8 cellular contexts compared by ENCODE assay signal in the genomic region with DNA sequence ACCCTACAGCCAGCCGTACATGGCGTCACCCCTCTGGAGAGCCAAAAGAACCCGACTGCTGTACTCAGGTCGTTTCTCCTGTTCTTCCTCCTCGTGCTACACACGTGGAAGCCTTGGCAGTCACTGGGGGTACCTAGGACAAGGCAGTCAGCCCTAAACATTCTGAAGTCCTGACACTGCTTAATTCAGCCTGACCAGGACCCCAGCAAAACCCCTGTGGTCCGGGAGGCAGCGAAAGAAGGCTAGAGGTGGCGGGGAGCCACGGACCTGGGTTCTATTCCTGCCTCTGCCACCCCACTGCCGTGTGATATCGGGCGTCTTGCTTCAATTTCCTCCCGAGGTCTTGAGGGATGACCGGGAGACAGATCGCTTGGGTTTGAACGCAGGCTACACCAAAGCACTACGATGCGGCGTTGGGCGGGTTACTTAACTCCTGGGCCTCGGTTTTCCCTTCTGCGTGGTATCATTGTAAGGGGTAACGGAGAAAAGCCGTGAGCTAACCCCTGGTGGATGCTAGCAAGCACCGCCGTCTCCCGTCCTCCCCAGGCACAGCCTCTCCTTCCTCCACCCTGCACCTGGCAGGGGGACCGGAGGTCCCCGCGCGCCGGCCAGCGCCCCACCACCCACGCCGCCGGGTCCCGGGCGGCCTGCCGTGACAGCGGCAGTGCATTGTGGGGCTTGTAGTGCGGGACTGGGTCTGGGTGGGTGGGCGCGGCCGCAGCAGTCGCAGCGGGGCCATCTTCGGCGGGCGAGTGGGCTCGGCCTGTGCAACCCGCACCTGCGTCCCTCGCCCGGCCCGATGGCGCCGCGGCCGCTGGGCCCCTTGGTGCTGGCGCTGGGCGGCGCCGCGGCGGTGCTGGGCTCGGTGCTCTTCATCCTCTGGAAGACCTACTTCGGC. TPM values are rescaled to one million over a fixed set of nuclear protein-coding genes. Genes with fewer than 3 reads are reported as not detected.
A peak's percentile ranks its signal among the peaks of the same experiment; 100 is the strongest.
DNase-seq lines count a peak whose midpoint lies in the region; ATAC-seq and TF ChIP-seq lines count a peak whose summit lies in the region.

ARL10 (plus strand) TSS at position 723 of the 898 bp plus-strand sequence; CDS start at position 800, 77 bp downstream.

- H3K4me3 ChIP-seq in coronary artery (peak within 1 kb of the TSS; percentile 90), right lobe of liver (peak within 1 kb of the TSS; percentile 69 to 78 (median 74))

- 16% methylated on average over 6 of the region's 68 CpGs for WGBS in right lobe of liver (ENCODE audit: insufficient coverage, low coverage, low lambda C conversion rate, missing lambda C conversion rate)

- no peaks in the 10 kb centered on the region for H3K36me3 ChIP-seq in right lobe of liver

- H3K9me3 ChIP-seq in right lobe of liver = no peaks in the 10 kb centered on the region

- DNase-seq in activated CD4-positive, alpha-beta T cell treated with anti-CD3 and anti-CD28 coated beads for 4 hours = peak; percentile 57 to 58
- DNase-seq in coronary artery (ENCODE audit: low spot score) = no peak
- DNase-seq in right lobe of liver = peak in 2 of 3 donors; percentile 45 to 52
- DNase-seq in stimulated activated CD4-positive, alpha-beta T cell treated with anti-CD3 and anti-CD28 coated beads, Interleukin-2, amount 100 ng/mL, for 48 hours = peak; percentile 46 to 57
- DNase-seq in A172 (ENCODE audit: low spot score) = no peak

- no peaks in the 10 kb centered on the region for H3K27me3 ChIP-seq in right lobe of liver

- H3K27ac ChIP-seq in coronary artery (peak within 1 kb of the TSS; percentile 74 to 88), right lobe of liver (peak within 1 kb of the TSS in 1 of 3 donors; percentile 5)

- no peak for TF ChIP-seq POLR2A in right lobe of liver (IDR thresholded peaks at IDR 0.05)

- peaks cover 0 to 12% (median 2%) of the 10 kb centered on the region in 4 donors for H3K4me1 ChIP-seq in right lobe of liver

- ATAC-seq in GM18867 (IDR thresholded peaks at IDR 0.05; ENCODE audit: unreplicated experiment) (peak; percentile 31), HG03520 (IDR thresholded peaks at IDR 0.05; ENCODE audit: unreplicated experiment) (peak; percentile 31), right lobe of liver (peak; percentile 2 to 38 (median 6)), HG02884 (IDR thresholded peaks at IDR 0.05; ENCODE audit: unreplicated experiment) (no peak)

- no peak for TF ChIP-seq CTCF in coronary artery (IDR thresholded peaks at IDR 0.05)
- TF ChIP-seq CTCF in right lobe of liver (IDR thresholded peaks at IDR 0.05) = no peak

- intact Hi-C loops in right lobe of liver (cut with DNase I) = no loop called here

RNA-seq across cellular contexts. Expression of gene ARL10, which starts in this region (rescaled TPM):
- 1 to 10 TPM in 5 of 6 experiments, under 1 TPM in 1; 0.93 to 2.4 (median 1.1) TPM for total RNA-seq in right lobe of liver
- not detected in 2 replicates for total RNA-seq in A172 (2014; rRNA removed; shearing (Covaris generic))

Comparison
In these comparisons a context has a peak if more than half of its experiments do, and no peak if none do; other contexts are left out.
1. DNase-seq: peak in activated CD4-positive, alpha-beta T cell treated with anti-CD3 and anti-CD28 coated beads for 4 hours (2 of 2), right lobe of liver (2 of 3) and stimulated activated CD4-positive, alpha-beta T cell treated with anti-CD3 and anti-CD28 coated beads, Interleukin-2, amount 100 ng/mL, for 48 hours (2 of 2); none in coronary artery (single experiment) and A172 (single experiment).